Comparison of ENCODE assay signal across 15 cellular contexts in the genomic region with DNA sequence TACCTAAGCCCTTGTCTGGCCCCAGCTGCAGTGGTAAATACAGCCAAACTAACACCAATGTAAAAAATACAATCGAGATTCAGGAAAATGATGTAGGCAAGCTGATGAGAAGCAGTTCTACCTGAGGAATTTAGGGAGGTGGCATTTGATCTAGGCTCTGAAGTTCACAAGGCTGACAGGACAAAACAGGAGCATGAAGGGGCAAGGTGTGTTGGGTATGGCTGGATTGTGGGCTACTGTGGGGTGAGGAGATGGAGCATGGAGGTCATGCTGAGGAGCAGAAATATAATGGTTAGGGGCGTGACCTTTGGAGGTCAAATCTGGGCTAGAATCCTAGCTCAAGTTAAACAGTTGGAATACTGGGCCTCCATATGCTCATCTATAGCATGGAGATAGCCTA. TPM values are rescaled to one million over a fixed set of nuclear protein-coding genes. Genes with fewer than 3 reads are reported as not detected.
A peak's percentile ranks its signal among the peaks of the same experiment; 100 is the strongest.
DNase-seq lines count a peak whose midpoint lies in the region; ATAC-seq, FAIRE-seq and TF ChIP-seq lines count a peak whose summit lies in the region.
"Had no signal": no experiment of that assay in that cellular context is flagged by ENCODE, and none has a peak within 500 bp of the region (broad histone marks: within the 10 kb centered on the region; RNA-seq: fewer than 3 reads in every experiment).

No MANE protein-coding gene starts in this region.

- no peaks in the 10 kb centered on the region for H3K9me3 Mint-ChIP-seq in activated T-helper 1 cell treated with anti-CD3 and anti-CD28 coated beads, Interleukin-12 subunit alpha, Interleukin-12 subunit beta, Interleukin-2, Interleukin-4 antibody, amounts not matched to agents 30 ng/mL and 10 ng/mL and 1 ng/mL, durations not matched to agents 14 hours and 24 hours and 36 hours
- H3K9me3 Mint-ChIP-seq in stimulated activated naive B cell treated with anti-CD40 and anti-IgM and Interleukin-4, amounts not matched to agents 10 μg/mL and 1 μg/mL and 100 μg/mL, for 72 hours = no peaks in the 10 kb centered on the region
- H3K9me3 Mint-ChIP-seq: CD4-positive, alpha-beta memory T cell had no signal

- H3K4me3 Mint-ChIP-seq in activated T-helper 1 cell treated with anti-CD3 and anti-CD28 coated beads, Interleukin-12 subunit alpha, Interleukin-12 subunit beta, Interleukin-2, Interleukin-4 antibody, amounts not matched to agents 30 ng/mL and 10 ng/mL and 1 ng/mL, durations not matched to agents 14 hours and 24 hours and 36 hours = no peak overlapping the region
- no peak overlapping the region for H3K4me3 Mint-ChIP-seq in stimulated activated naive B cell treated with anti-CD40 and anti-IgM and Interleukin-4, amounts not matched to agents 10 μg/mL and 1 μg/mL and 100 μg/mL, for 72 hours
- H3K4me3 Mint-ChIP-seq: CD4-positive, alpha-beta memory T cell had no signal

- TF ChIP-seq POLR2A in GM12891 (IDR thresholded peaks at IDR 0.05; ENCODE audit: low read depth, low read length) = peak; percentile 20; the same call in 1 of the 2 replicates

- peaks cover 5% of the 10 kb centered on the region for H3K4me1 Mint-ChIP-seq in activated T-helper 1 cell treated with anti-CD3 and anti-CD28 coated beads, Interleukin-12 subunit alpha, Interleukin-12 subunit beta, Interleukin-2, Interleukin-4 antibody, amounts not matched to agents 30 ng/mL and 10 ng/mL and 1 ng/mL, durations not matched to agents 14 hours and 24 hours and 36 hours (ENCODE audit: low read depth)
- no peaks in the 10 kb centered on the region for H3K4me1 Mint-ChIP-seq in stimulated activated naive B cell treated with anti-CD40 and anti-IgM and Interleukin-4, amounts not matched to agents 10 μg/mL and 1 μg/mL and 100 μg/mL, for 72 hours

- peak; percentile 9 for ATAC-seq in Right ventricle myocardium inferior
- no peak for ATAC-seq in stimulated activated naive B cell treated with anti-CD40 and anti-IgM and Interleukin-4, amounts not matched to agents 10 μg/mL and 1 μg/mL and 100 μg/mL, for 72 hours (replicated peaks)

- no peak for FAIRE-seq in GM12891 (lab: Jason Lieb, UNC)
- FAIRE-seq: A549 had no signal

- H3K27ac Mint-ChIP-seq in activated T-helper 1 cell treated with anti-CD3 and anti-CD28 coated beads, Interleukin-12 subunit alpha, Interleukin-12 subunit beta, Interleukin-2, Interleukin-4 antibody, amounts not matched to agents 30 ng/mL and 10 ng/mL and 1 ng/mL, durations not matched to agents 14 hours and 24 hours and 36 hours = peak overlapping the region; percentile 31
- H3K27ac Mint-ChIP-seq in stimulated activated naive B cell treated with anti-CD40 and anti-IgM and Interleukin-4, amounts not matched to agents 10 μg/mL and 1 μg/mL and 100 μg/mL, for 72 hours = peak overlapping the region; percentile 10

- intact Hi-C loops in Right ventricle myocardium inferior (cut with DNase I) (no loop called here), cardiac septum (cut with DNase I) (loop anchor here (5.0 kb wide), 1 partner anchor 45 kb away; no protein-coding TSS in a partner anchor)
- intact Hi-C loops in activated T-helper 1 cell treated with anti-CD3 and anti-CD28 coated beads, Interleukin-12 subunit alpha, Interleukin-12 subunit beta, Interleukin-2, Interleukin-4 antibody, amounts not matched to agents 30 ng/mL and 10 ng/mL and 1 ng/mL, durations not matched to agents 14 hours and 24 hours and 36 hours (cut with micrococcal nuclease) = no loop called here

- no peak for DNase-seq in Right ventricle myocardium inferior (ENCODE audit: missing footprints)
- no peak for DNase-seq in cardiac septum (ENCODE audit: low spot score)
- no peak for DNase-seq in GM12891 (ENCODE audit: insufficient read length, low spot score)
- DNase-seq in activated T-helper 1 cell treated with anti-CD3 and anti-CD28 coated beads, Interleukin-12 subunit alpha, Interleukin-12 subunit beta, Interleukin-2, Interleukin-4 antibody, amounts not matched to agents 30 ng/mL and 10 ng/mL and 1 ng/mL, durations not matched to agents 14 hours and 24 hours and 36 hours (ENCODE audit: low spot score) = no peak
- no peak for DNase-seq in stimulated activated naive B cell treated with anti-CD40 and anti-IgM and Interleukin-4, amounts not matched to agents 10 μg/mL and 1 μg/mL and 100 μg/mL, for 72 hours
- DNase-seq in GM19238 (ENCODE audit: insufficient read length, low spot score) = no peak
- DNase-seq in ecto neural progenitor cell (ENCODE audit: low spot score) = no peak
- DNase-seq: CD4-positive, alpha-beta memory T cell; DMS53; GM23248; KBM-7; NCI-H1105; NCI-H2081 treated with DMSO at 0.1 percent for 48 hours; SHP77 had no signal

- H3K36me3 Mint-ChIP-seq in activated T-helper 1 cell treated with anti-CD3 and anti-CD28 coated beads, Interleukin-12 subunit alpha, Interleukin-12 subunit beta, Interleukin-2, Interleukin-4 antibody, amounts not matched to agents 30 ng/mL and 10 ng/mL and 1 ng/mL, durations not matched to agents 14 hours and 24 hours and 36 hours (ENCODE audit: low read depth) = peaks cover 26% of the 10 kb centered on the region
- peaks cover 12 to 20% of the 10 kb centered on the region in 2 donors for H3K36me3 Mint-ChIP-seq in stimulated activated naive B cell treated with anti-CD40 and anti-IgM and Interleukin-4, amounts not matched to agents 10 μg/mL and 1 μg/mL and 100 μg/mL, for 72 hours

- peaks cover 3% of the 10 kb centered on the region for H3K27me3 Mint-ChIP-seq in activated T-helper 1 cell treated with anti-CD3 and anti-CD28 coated beads, Interleukin-12 subunit alpha, Interleukin-12 subunit beta, Interleukin-2, Interleukin-4 antibody, amounts not matched to agents 30 ng/mL and 10 ng/mL and 1 ng/mL, durations not matched to agents 14 hours and 24 hours and 36 hours (ENCODE audit: insufficient read depth)
- H3K27me3 Mint-ChIP-seq in stimulated activated naive B cell treated with anti-CD40 and anti-IgM and Interleukin-4, amounts not matched to agents 10 μg/mL and 1 μg/mL and 100 μg/mL, for 72 hours = no peaks in the 10 kb centered on the region
- H3K27me3 Mint-ChIP-seq: CD4-positive, alpha-beta memory T cell had no signal

TF ChIP-seq in GM12891, 5 proteins besides CTCF, POLR2A, EP300 and RAD21:
- TF ChIP-seq SPI1 (IDR thresholded peaks at IDR 0.05; ENCODE audit: low read depth, low read length) (no peak), POLR2AphosphoS5 (IDR thresholded peaks at IDR 0.05; ENCODE audit: low read depth, low read length) (peak; percentile 66; the same call in 1 of the 2 replicates)

RNA-seq across cellular contexts. Expression of a gene that starts 6.5 kb away (rescaled TPM):
- 629 TPM for total RNA-seq in Right ventricle myocardium inferior
- 360 TPM for total RNA-seq in cardiac septum
- 313 TPM for polyA plus RNA-seq in GM12891 (2012; ENCODE audit: low read depth, missing spikeins)
- 107 and 108 TPM in 2 replicates for total RNA-seq in activated T-helper 1 cell treated with anti-CD3 and anti-CD28 coated beads, Interleukin-12 subunit alpha, Interleukin-12 subunit beta, Interleukin-2, Interleukin-4 antibody, amounts not matched to agents 30 ng/mL and 10 ng/mL and 1 ng/mL, durations not matched to agents 14 hours and 24 hours and 36 hours
